8 cellular contexts compared by ENCODE assay signal in the genomic region with DNA sequence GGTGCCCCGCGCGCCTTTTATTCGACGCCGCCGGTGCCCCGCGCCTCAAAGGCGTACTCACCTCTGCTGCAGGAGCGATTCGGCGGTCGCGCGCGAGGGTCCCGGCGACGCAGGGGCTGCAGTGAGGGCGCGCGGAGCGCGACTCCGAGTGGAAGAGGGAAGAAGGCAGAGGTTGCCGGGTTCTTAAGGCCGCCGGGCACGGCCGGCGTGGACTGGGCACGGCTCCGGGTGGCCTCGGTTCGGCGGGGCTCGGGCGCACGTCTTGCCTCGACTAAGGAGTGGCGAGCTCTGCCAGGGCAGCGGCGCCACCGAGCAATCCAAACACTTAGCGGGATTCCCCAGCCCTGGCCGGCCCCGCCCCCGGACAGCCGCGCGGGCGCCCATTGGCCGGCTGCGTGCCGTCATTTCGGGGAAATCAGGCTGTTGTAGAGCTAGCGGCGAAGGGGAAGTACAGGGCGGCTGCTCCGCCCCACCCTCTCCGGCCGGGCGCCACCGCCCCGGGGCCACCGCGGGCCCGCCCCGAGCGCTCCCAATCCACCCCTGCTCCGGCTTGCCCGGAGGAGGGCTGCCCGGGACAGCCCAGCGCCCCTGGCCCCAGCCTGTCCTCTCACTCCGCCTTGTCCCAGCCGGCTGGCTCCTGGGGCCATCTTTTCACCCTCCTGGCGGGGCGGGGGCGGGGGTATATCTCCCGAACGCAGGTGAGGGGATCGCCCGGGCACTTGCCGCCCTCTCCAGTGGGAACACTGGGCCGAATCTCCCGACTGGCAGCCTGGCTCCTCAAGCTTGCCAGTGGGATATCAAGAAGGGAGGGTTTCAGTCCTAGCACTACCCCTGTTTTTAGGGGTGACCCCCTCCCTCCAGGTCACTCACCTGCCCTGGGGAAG. TPM values are rescaled to one million over a fixed set of nuclear protein-coding genes. Genes with fewer than 3 reads are reported as not detected.
DNase-seq lines count a peak whose midpoint lies in the region; ATAC-seq, FAIRE-seq and TF ChIP-seq lines count a peak whose summit lies in the region.

A gene with protein sequence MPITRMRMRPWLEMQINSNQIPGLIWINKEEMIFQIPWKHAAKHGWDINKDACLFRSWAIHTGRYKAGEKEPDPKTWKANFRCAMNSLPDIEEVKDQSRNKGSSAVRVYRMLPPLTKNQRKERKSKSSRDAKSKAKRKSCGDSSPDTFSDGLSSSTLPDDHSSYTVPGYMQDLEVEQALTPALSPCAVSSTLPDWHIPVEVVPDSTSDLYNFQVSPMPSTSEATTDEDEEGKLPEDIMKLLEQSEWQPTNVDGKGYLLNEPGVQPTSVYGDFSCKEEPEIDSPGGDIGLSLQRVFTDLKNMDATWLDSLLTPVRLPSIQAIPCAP (minus strand): TSS at position 290 of the 884 bp plus-strand sequence. CDS start 1,295 bp downstream, outside the sequence.

- H3K4me3 ChIP-seq in OCI-LY3 (ENCODE audit: low read length): peak within 1 kb of the TSS; percentile 97
- peak within 1 kb of the TSS; percentile 52 to 90 (median 66) for H3K4me3 ChIP-seq in endothelial cell of umbilical vein (replicated peaks in 1 of 3; ENCODE audit: insufficient read depth in 1 of 3, low read depth in 1 of 3, low read length in 3 of 3)

- CTCF ChIA-PET in endothelial cell of umbilical vein (lab: Charles Lee): interaction anchor here (0.9 to 4.4 kb wide), 21 partner anchors 10 to 393 kb away, joined by 3 to 51 read pairs (median 6); no protein-coding TSS in a partner anchor

- peak within 1 kb of the TSS; percentile 83 for H3K27ac ChIP-seq in OCI-LY3 (ENCODE audit: low read length)
- H3K27ac ChIP-seq in endothelial cell of umbilical vein (ENCODE audit: insufficient read depth, low read depth, low read length): peak within 1 kb of the TSS; percentile 89

- POLR2A ChIA-PET in endothelial cell of umbilical vein (lab: Charles Lee): interaction anchor here (0.7 to 2.3 kb wide), 15 partner anchors 11 to 197 kb away, joined by 3 to 20 read pairs (median 5); partner anchors contain the start of gene SLC22A4

- peaks cover 38% of the 10 kb centered on the region for H3K79me2 ChIP-seq in OCI-LY3 (ENCODE audit: low read length)
- H3K79me2 ChIP-seq in endothelial cell of umbilical vein (ENCODE audit: control insufficient read depth, insufficient read depth, low read length): peaks cover 20% of the 10 kb centered on the region

- H3K9me1 ChIP-seq in endothelial cell of umbilical vein (replicated peaks; ENCODE audit: control insufficient read depth, extremely low read depth, insufficient read depth, low read length): no peaks in the 10 kb centered on the region

- peak; percentile 83 for DNase-seq in DMS 273 treated with DMSO at 0.1 percent for 48 hours (lab: John Stamatoyannopoulos, UW)
- peak; percentile 95 for DNase-seq in HuH-7 (ENCODE audit: low spot score)
- DNase-seq in activated CD8-positive, alpha-beta memory T cell treated with anti-CD3 and anti-CD28 coated beads, Interleukin-2, amount 50 U/mL, for 48 hours: peak; percentile 100
- DNase-seq in endothelial cell of umbilical vein (ENCODE audit: low read depth, low spot score): peak; percentile 97
- DNase-seq in middle frontal gyrus (ENCODE audit: extremely low spot score, low spot score): peak; percentile 89
- peak; percentile 85 to 97 for DNase-seq in stimulated activated CD8-positive, alpha-beta memory T cell treated with anti-CD3 and anti-CD28 coated beads, Interleukin-4, amount 100 ng/mL, for 1 hour (ENCODE audit: low read depth in 2 of 2, low spot score in 1 of 2)

- peak within 1 kb of the TSS; percentile 91 for H3K9ac ChIP-seq in OCI-LY3 (ENCODE audit: low read length)
- H3K9ac ChIP-seq in endothelial cell of umbilical vein (replicated peaks; ENCODE audit: extremely low read depth, insufficient read depth, low read length): peak within 1 kb of the TSS; percentile 86

- BruUV-seq in endothelial cell of umbilical vein (replicated peaks; lab: Mats Ljungman, UMichigan): TSS peak; percentile 84

- H4K20me1 ChIP-seq in OCI-LY3 (ENCODE audit: insufficient read depth, low read length) (peaks cover 43% of the 10 kb centered on the region), endothelial cell of umbilical vein (replicated peaks; ENCODE audit: control insufficient read depth, extremely low read depth, insufficient read depth, low read length) (no peaks in the 10 kb centered on the region)

- TF ChIP-seq CTCF in OCI-LY3 (IDR thresholded peaks at IDR 0.05; ENCODE audit: low read depth, low read length): no peak
- TF ChIP-seq CTCF in endothelial cell of umbilical vein (IDR thresholded peaks at IDR 0.05; ENCODE audit: extremely low read depth in 1 of 2, insufficient read depth in 1 of 2, low read depth in 1 of 2, low read length in 2 of 2): peak in 1 of 2 donors; percentile 26

- TF ChIP-seq POLR2A in endothelial cell of umbilical vein (IDR thresholded peaks at IDR 0.05; ENCODE audit: low read depth, low read length): peak; percentile 94

- peaks cover 52% of the 10 kb centered on the region for H3K4me1 ChIP-seq in OCI-LY3 (ENCODE audit: low read length)
- peaks cover 25% of the 10 kb centered on the region for H3K4me1 ChIP-seq in endothelial cell of umbilical vein (ENCODE audit: control insufficient read depth, extremely low read depth, insufficient read depth, low read length)

- H3K4me2 ChIP-seq in OCI-LY3 (ENCODE audit: low read length) (peak within 1 kb of the TSS; percentile 100), endothelial cell of umbilical vein (ENCODE audit: insufficient read depth, low read length) (peak within 1 kb of the TSS; percentile 89)

- H3K27me3 ChIP-seq in OCI-LY3 (ENCODE audit: low read depth, low read length) (peaks cover 4% of the 10 kb centered on the region; the same call in 1 of the 2 replicates), endothelial cell of umbilical vein (ENCODE audit: control insufficient read depth in 2 of 2, insufficient read depth in 2 of 2, low read length in 2 of 2) (no peaks in the 10 kb centered on the region)

- peak; percentile 94 for FAIRE-seq in endothelial cell of umbilical vein (lab: Jason Lieb, UNC)

- H3K9me3 ChIP-seq in OCI-LY3 (ENCODE audit: insufficient read depth, low read length): no peaks in the 10 kb centered on the region
- H3K9me3 ChIP-seq in endothelial cell of umbilical vein (replicated peaks; ENCODE audit: control insufficient read depth, insufficient read depth, low read length): no peaks in the 10 kb centered on the region

- dilution Hi-C loops in endothelial cell of umbilical vein (cut with MboI; ENCODE audit: extremely low pct_ligation_motif_present, low sequenced_read_pairs): no loop called here

- ATAC-seq in GM21515 (IDR thresholded peaks at IDR 0.05; ENCODE audit: unreplicated experiment): peak; percentile 83

- H3K36me3 ChIP-seq in OCI-LY3 (replicated peaks; ENCODE audit: low read depth, low read length): peaks cover 40% of the 10 kb centered on the region
- H3K36me3 ChIP-seq in endothelial cell of umbilical vein (ENCODE audit: control insufficient read depth in 2 of 2, extremely low read depth in 1 of 2, insufficient read depth in 2 of 2, low read length in 2 of 2): peaks cover 5 to 22% of the 10 kb centered on the region in 2 experiments

- intact Hi-C loops in endothelial cell of umbilical vein (cut with micrococcal nuclease): loop anchor here (1.0 to 10.0 kb wide), 4 partner anchors 24 to 196 kb away; partner anchors contain the start of gene SLC22A4

- H2AFZ ChIP-seq in OCI-LY3 (ENCODE audit: low read depth, low read length): no peak within 1 kb of the TSS
- peak within 1 kb of the TSS; percentile 78 for H2AFZ ChIP-seq in endothelial cell of umbilical vein (ENCODE audit: low read depth, low read length)

TF ChIP-seq in endothelial cell of umbilical vein, 7 proteins besides CTCF, POLR2A, EP300 and RAD21:
- TF ChIP-seq MYC (IDR thresholded peaks at IDR 0.05; ENCODE audit: low read depth, low read length): no peak
- peak; percentile 95 for TF ChIP-seq POLR2AphosphoS5 (IDR thresholded peaks at IDR 0.05; ENCODE audit: insufficient read depth, low read depth, low read length)
- no peak for TF ChIP-seq EZH2 (IDR thresholded peaks at IDR 0.05; ENCODE audit: borderline replicate concordance, low read depth, low read length, severe bottlenecking)
TF ChIP-seq in endothelial cell of umbilical vein: peak in this region for 1.

RNA-seq across cellular contexts. Expression of the gene that starts here (rescaled TPM):
- 17.7 and 28.0 TPM in 2 replicates for total RNA-seq in endothelial cell of umbilical vein
- 10.6 and 12.3 TPM in 2 replicates for polyA plus RNA-seq in endothelial cell of umbilical vein
- 12.4 and 15.5 TPM in 2 replicates for polyA plus RNA-seq in endothelial cell of umbilical vein (2011; cell fraction: cytosol; rRNA removed)
- polyA plus RNA-seq in endothelial cell of umbilical vein (2011; cell fraction: nucleus; rRNA removed): 28.0 and 32.5 TPM in 2 replicates
- polyA plus RNA-seq in endothelial cell of umbilical vein (2012): 13.7 and 15.0 TPM in 2 replicates
- polyA minus RNA-seq in endothelial cell of umbilical vein: 25.9 and 32.0 TPM in 2 replicates
- 11.5 TPM for polyA minus RNA-seq in endothelial cell of umbilical vein (2011; cell fraction: cytosol; rRNA and poly(A)+ RNA removed)
- 45.9 and 55.2 TPM in 2 replicates for polyA minus RNA-seq in endothelial cell of umbilical vein (2011; cell fraction: nucleus; rRNA and poly(A)+ RNA removed)

Comparison
In these comparisons a context has a peak if more than half of its experiments do, and no peak if none do; other contexts are left out.
1. Peak in every context shown above with its lines: DNase-seq, ATAC-seq, H3K4me3 ChIP-seq and H3K27ac ChIP-seq.